8 cellular contexts compared by ENCODE assay signal in the genomic region with DNA sequence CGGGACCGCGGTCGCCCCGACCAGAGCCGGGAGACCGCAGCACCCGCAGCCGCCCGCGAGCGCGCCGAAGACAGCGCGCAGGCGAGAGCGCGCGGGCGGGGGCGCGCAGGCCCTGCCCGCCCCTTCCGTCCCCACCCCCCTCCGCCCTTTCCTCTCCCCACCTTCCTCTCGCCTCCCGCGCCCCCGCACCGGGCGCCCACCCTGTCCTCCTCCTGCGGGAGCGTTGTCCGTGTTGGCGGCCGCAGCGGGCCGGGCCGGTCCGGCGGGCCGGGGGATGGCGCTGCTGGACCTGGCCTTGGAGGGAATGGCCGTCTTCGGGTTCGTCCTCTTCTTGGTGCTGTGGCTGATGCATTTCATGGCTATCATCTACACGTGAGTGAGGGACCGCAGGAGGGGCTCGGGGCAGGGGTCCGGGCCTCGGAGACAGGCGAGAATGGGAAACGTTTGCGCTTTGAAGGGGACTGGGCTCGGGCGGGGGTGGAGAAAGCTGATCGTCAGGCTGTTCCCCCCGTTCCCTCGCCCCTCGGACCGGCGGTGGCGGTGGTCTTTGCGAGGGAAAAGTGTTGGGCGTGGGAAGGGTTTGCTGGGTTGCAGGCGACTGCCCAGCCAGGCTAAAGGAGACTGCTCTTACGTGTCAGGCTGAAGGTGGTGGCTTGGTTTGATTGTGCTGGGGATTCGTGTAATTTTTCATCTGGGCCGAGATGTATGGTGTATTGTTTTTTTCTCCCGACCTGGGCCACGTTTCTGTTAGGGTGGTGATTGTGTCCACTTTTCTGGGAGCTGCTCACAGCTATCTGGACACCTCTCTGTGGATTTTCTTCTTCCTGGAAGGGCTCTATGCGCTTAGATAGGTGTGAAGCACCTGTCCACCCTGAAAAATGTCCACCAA. TPM values are rescaled to one million over a fixed set of nuclear protein-coding genes. Genes with fewer than 3 reads are reported as not detected.
DNase-seq lines count a peak whose midpoint lies in the region; ATAC-seq and TF ChIP-seq lines count a peak whose summit lies in the region.

No MANE protein-coding gene starts in this region.

- no peaks in the 10 kb centered on the region for H3K36me3 ChIP-seq in GM06990 (ENCODE audit: control insufficient read depth, insufficient read depth, low read length)
- peaks cover 3% of the 10 kb centered on the region; the same call in 1 of the 2 replicates for H3K36me3 ChIP-seq in WERI-Rb-1
- no peaks in the 10 kb centered on the region for H3K36me3 ChIP-seq in liver (ENCODE audit: control insufficient read depth in 4 of 4, insufficient read depth in 3 of 4, low read depth in 1 of 4, low read length in 3 of 4)

- H3K4me1 ChIP-seq in liver (ENCODE audit: control insufficient read depth in 4 of 4, insufficient read depth in 4 of 4, low read length in 3 of 4): peaks cover 1 to 43% (median 29%) of the 10 kb centered on the region in 4 donors

- H3K27me3 ChIP-seq in GM06990 (replicated peaks; ENCODE audit: control insufficient read depth, insufficient read depth, low read length): no peaks in the 10 kb centered on the region
- no peaks in the 10 kb centered on the region for H3K27me3 ChIP-seq in WERI-Rb-1 (ENCODE audit: insufficient read depth, low read depth, severe bottlenecking)
- no peaks in the 10 kb centered on the region for H3K27me3 ChIP-seq in liver (ENCODE audit: control insufficient read depth in 4 of 4, insufficient read depth in 4 of 4, low read length in 3 of 4)

- H3K4me3 ChIP-seq in GM06990 (replicated peaks; ENCODE audit: low read depth, low read length) (peak overlapping the region; percentile 86), WERI-Rb-1 (ENCODE audit: low read depth, low read length) (peak overlapping the region; percentile 64), coronary artery (peak overlapping the region; percentile 73), liver (ENCODE audit: low read depth in 1 of 3, low read length in 3 of 3) (peak overlapping the region; percentile 70 to 98 (median 78))

- H3K9me3 ChIP-seq in WERI-Rb-1 (ENCODE audit: severe bottlenecking) (no peaks in the 10 kb centered on the region), liver (ENCODE audit: control insufficient read depth in 4 of 4, low read length in 3 of 4) (no peaks in the 10 kb centered on the region)

- DNase-seq in GM06990 (ENCODE audit: extremely low read depth, insufficient read length): no peak
- peak; percentile 59 for DNase-seq in HuH-7 (ENCODE audit: low spot score)
- peak; percentile 71 for DNase-seq in WERI-Rb-1
- peak; percentile 84 for DNase-seq in coronary artery (ENCODE audit: low spot score)
- peak; percentile 0 to 14 for DNase-seq in stimulated activated CD8-positive, alpha-beta memory T cell treated with anti-CD3 and anti-CD28 coated beads, Interleukin-4, amount 100 ng/mL, for 4 hours (ENCODE audit: low read depth in 2 of 2, low spot score in 1 of 2)
- DNase-seq in NCI-H1694 (lab: John Stamatoyannopoulos, UW): no peak

- TF ChIP-seq RAD21 in liver (IDR thresholded peaks at IDR 0.05): peak in 1 of 2 donors; percentile 41

- H3K9ac ChIP-seq in liver (ENCODE audit: low read depth in 1 of 2, low read length in 2 of 2): peak overlapping the region; percentile 63 to 90

- TF ChIP-seq CTCF in GM06990 (IDR thresholded peaks at IDR 0.05; ENCODE audit: insufficient read depth, low read length, poor library complexity, severe bottlenecking): peak; percentile 15
- TF ChIP-seq CTCF in WERI-Rb-1 (IDR thresholded peaks at IDR 0.05; ENCODE audit: low read depth, low read length): peak; percentile 49
- TF ChIP-seq CTCF in coronary artery (IDR thresholded peaks at IDR 0.05): no peak
- TF ChIP-seq CTCF in liver (IDR thresholded peaks at IDR 0.05; ENCODE audit: low read depth, low read length, missing input control): no peak

- H3K27ac ChIP-seq in WERI-Rb-1 (peak overlapping the region; percentile 82), coronary artery (peak overlapping the region; percentile 86 to 94), liver (ENCODE audit: low read depth in 1 of 2, low read length in 2 of 2) (peak overlapping the region; percentile 98)

- ATAC-seq in GM21528 (IDR thresholded peaks at IDR 0.05; ENCODE audit: low FRiP score, unreplicated experiment): peak; percentile 47

- WGBS in liver: under 1% methylated on average over 73 of the region's 73 CpGs

TF ChIP-seq in liver, 16 proteins besides CTCF, POLR2A, EP300 and RAD21:
- TF ChIP-seq FOXA1 (IDR thresholded peaks at IDR 0.05): no peak
- TF ChIP-seq SP1 (IDR thresholded peaks at IDR 0.05): no peak
- TF ChIP-seq, protein P1, sequence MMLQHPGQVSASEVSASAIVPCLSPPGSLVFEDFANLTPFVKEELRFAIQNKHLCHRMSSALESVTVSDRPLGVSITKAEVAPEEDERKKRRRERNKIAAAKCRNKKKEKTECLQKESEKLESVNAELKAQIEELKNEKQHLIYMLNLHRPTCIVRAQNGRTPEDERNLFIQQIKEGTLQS (IDR thresholded peaks at IDR 0.05): no peak
- TF ChIP-seq TAF1 (conservative IDR thresholded peaks at IDR 0.05): no peak
- TF ChIP-seq HNF4G (IDR thresholded peaks at IDR 0.05): no peak
- TF ChIP-seq RXRA (IDR thresholded peaks at IDR 0.05): no peak
TF ChIP-seq in liver: peak in this region for 0.

RNA-seq across cellular contexts. Expression of gene UGCG, which starts 0.6 kb away (rescaled TPM):
- total RNA-seq in liver: 10 to 100 TPM; 15.7 to 44.2 TPM
- 1 to 10 TPM; 5.2 to 8.2 TPM for polyA plus RNA-seq in liver

Comparison
In these comparisons a context has a peak if more than half of its experiments do, and no peak if none do; other contexts are left out.
1. DNase-seq: peak in HuH-7 (single experiment), WERI-Rb-1 (single experiment), coronary artery (single experiment) and stimulated activated CD8-positive, alpha-beta memory T cell treated with anti-CD3 and anti-CD28 coated beads, Interleukin-4, amount 100 ng/mL, for 4 hours (2 of 2); none in GM06990 (single experiment) and NCI-H1694 (single experiment).
2. CTCF ChIP-seq: peak in GM06990 (single experiment) and WERI-Rb-1 (single experiment); none in coronary artery (single experiment) and liver (single experiment).
3. Peak in every context shown above with its lines, with median percentiles within 50 percentile points of each other: H3K4me3 ChIP-seq and H3K27ac ChIP-seq.